In the genomic region with DNA sequence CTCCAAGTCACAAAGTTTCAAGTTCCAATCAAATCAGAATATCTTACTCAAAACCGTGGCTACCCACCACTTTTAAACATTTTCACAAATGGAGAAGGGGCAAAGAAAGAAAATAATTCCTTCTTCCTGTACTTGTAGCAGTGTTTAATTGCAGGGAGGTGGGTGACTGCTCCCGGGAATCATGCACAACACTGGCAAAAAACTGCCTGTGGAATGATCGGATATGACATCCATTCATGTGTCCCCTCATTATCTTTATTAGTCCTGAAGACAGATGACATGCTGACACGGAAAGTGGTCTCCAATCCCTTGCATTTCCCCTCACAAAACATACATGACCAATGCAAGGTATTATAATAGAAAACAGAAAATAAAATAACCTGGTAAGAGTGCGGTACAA, we compare ENCODE assay signal across 12 cellular contexts. TPM values are rescaled to one million over a fixed set of nuclear protein-coding genes. Genes with fewer than 3 reads are reported as not detected.
DNase-seq lines count a peak whose midpoint lies in the region; ATAC-seq and TF ChIP-seq lines count a peak whose summit lies in the region.
"Had no signal": no experiment of that assay in that cellular context is flagged by ENCODE, and none has a peak within 500 bp of the region (broad histone marks: within the 10 kb centered on the region; RNA-seq: fewer than 3 reads in every experiment).

No MANE protein-coding gene starts in this region.

- peak overlapping the region; percentile 75 for H3K9ac ChIP-seq in IMR-90 (ENCODE audit: low read depth, low read length)

- H3K36me3 ChIP-seq in IMR-90 (ENCODE audit: control insufficient read depth, insufficient read depth, low read length), result no peaks in the 10 kb centered on the region
- no peaks in the 10 kb centered on the region for H3K36me3 ChIP-seq in BE2C
- H3K36me3 ChIP-seq: upper lobe of left lung had no signal

- peaks cover 63% of the 10 kb centered on the region for H3K4me1 Mint-ChIP-seq in central memory CD8-positive, alpha-beta T cell
- H3K4me1 Mint-ChIP-seq in nephron, result peaks cover 67% of the 10 kb centered on the region

- POLR2A ChIA-PET in IMR-90 (lab: Charles Lee; ENCODE audit: unreplicated experiment), result no interaction called here

- peak overlapping the region; percentile 92 for H3K27ac ChIP-seq in IMR-90 (ENCODE audit: insufficient read depth, low read length)
- H3K27ac ChIP-seq: upper lobe of left lung had no signal

- H3K4me3 ChIP-seq in AG10803 (ENCODE audit: low read length) (peak overlapping the region; percentile 74), IMR-90 (ENCODE audit: insufficient read depth, low read depth, low read length) (peak overlapping the region; percentile 64), BE2C (ENCODE audit: low read depth, low read length) (no peak overlapping the region)

- CTCF ChIA-PET in IMR-90 (lab: Yijun Ruan, JAX), result no interaction called here

- H2BK120ac ChIP-seq in IMR-90 (ENCODE audit: low read depth, low read length), result peak overlapping the region; percentile 76

- H3K4me3 Mint-ChIP-seq in central memory CD8-positive, alpha-beta T cell, result peak overlapping the region; percentile 91
- H3K4me3 Mint-ChIP-seq in nephron, result peak overlapping the region; percentile 86 to 93 (median 90)
- H3K4me3 Mint-ChIP-seq: dendritic cell treated with granulocyte-macrophage colony-stimulating factor and Interleukin-4, amounts not matched to agents 40 ng/mL and 50 ng/mL, for 4 days had no signal

- H3K14ac ChIP-seq in IMR-90 (replicated peaks; ENCODE audit: low read depth, low read length), result peak overlapping the region; percentile 81

- no peaks in the 10 kb centered on the region for H3K9me3 ChIP-seq in IMR-90 (ENCODE audit: control insufficient read depth, insufficient read depth, low read length)
- H3K9me3 ChIP-seq in BE2C, result peaks cover 4% of the 10 kb centered on the region; the same call in 1 of the 2 replicates
- H3K9me3 ChIP-seq: upper lobe of left lung had no signal

- TF ChIP-seq CTCF in AG10803 (conservative IDR thresholded peaks at IDR 0.05; ENCODE audit: low read length) (no peak), IMR-90 (conservative IDR thresholded peaks at IDR 0.05; ENCODE audit: low read depth, low read length) (no peak), nephron (IDR thresholded peaks at IDR 0.05; ENCODE audit: unreplicated experiment in 3 of 3) (no peak), BE2C (IDR thresholded peaks at IDR 0.05; ENCODE audit: low read depth, low read length) (no peak)

- H3K36me3 Mint-ChIP-seq in central memory CD8-positive, alpha-beta T cell (ENCODE audit: insufficient read depth), result peaks cover 6% of the 10 kb centered on the region
- H3K36me3 Mint-ChIP-seq in nephron (ENCODE audit: low read depth), result peaks cover under 1% of the 10 kb centered on the region

- peaks cover 4% of the 10 kb centered on the region; the same call in 1 of the 2 replicates for H4K20me1 ChIP-seq in IMR-90 (ENCODE audit: insufficient read depth, low read length)

- H3K4me1 ChIP-seq in IMR-90 (ENCODE audit: control insufficient read depth, insufficient read depth, low read length) (peaks cover 25% of the 10 kb centered on the region), BE2C (no peaks in the 10 kb centered on the region; the same call in 1 of the 2 replicates)

- DNase-seq in AG10803 (ENCODE audit: low read depth) (no peak), IMR-90 (no peak), NCI-H187 treated with DMSO at 0.1 percent for 48 hours (lab: John Stamatoyannopoulos, UW) (no peak), BE2C (no peak)
- DNase-seq in central memory CD8-positive, alpha-beta T cell (ENCODE audit: low spot score in 2 of 2), result no peak
- DNase-seq: Karpas-422, upper lobe of left lung had no signal

- no peaks in the 10 kb centered on the region for H3K27me3 Mint-ChIP-seq in central memory CD8-positive, alpha-beta T cell
- H3K27me3 Mint-ChIP-seq in nephron (ENCODE audit: low read depth), result peaks cover 36% of the 10 kb centered on the region

- intact Hi-C loops in IMR-90 (cut with micrococcal nuclease), result loop anchor here (2.0 to 10.0 kb wide), 8 partner anchors 109 to 806 kb away; partner anchors contain the start of genes ADH5, EIF4E and METAP1

- H2AK9ac ChIP-seq in IMR-90 (replicated peaks; ENCODE audit: low read depth, low read length, poor library complexity), result peak overlapping the region; percentile 48

- no peaks in the 10 kb centered on the region for H3K9me3 Mint-ChIP-seq in central memory CD8-positive, alpha-beta T cell
- H3K9me3 Mint-ChIP-seq in nephron, result peaks cover 5% of the 10 kb centered on the region
- H3K9me3 Mint-ChIP-seq: dendritic cell treated with granulocyte-macrophage colony-stimulating factor and Interleukin-4, amounts not matched to agents 40 ng/mL and 50 ng/mL, for 4 days had no signal

- peak overlapping the region; percentile 20; the same call in 2 of the 3 replicates for H2BK15ac ChIP-seq in IMR-90 (ENCODE audit: low read depth, low read length)

- peak overlapping the region; percentile 41; the same call in 1 of the 2 replicates for H3K56ac ChIP-seq in IMR-90 (ENCODE audit: extremely low read depth, insufficient read depth, low read length)

- peak overlapping the region; percentile 79 for H3K23ac ChIP-seq in IMR-90 (ENCODE audit: low read depth, low read length)

- peak overlapping the region; percentile 96 for H2BK5ac ChIP-seq in IMR-90 (ENCODE audit: low read depth, low read length, poor library complexity, severe bottlenecking)

- in situ Hi-C loops in IMR-90 (cut with MboI; ENCODE audit: low sequenced_read_pairs), result loop anchor here (5.0 to 25.0 kb wide), 4 partner anchors 189 to 494 kb away; partner anchors contain the start of genes EIF4E and RAP1GDS1

- peak overlapping the region; percentile 51 to 70 for H4K8ac ChIP-seq in IMR-90 (ENCODE audit: low read depth in 2 of 2, low read length in 2 of 2)

- peak overlapping the region; percentile 65 for H3K27ac Mint-ChIP-seq in central memory CD8-positive, alpha-beta T cell (ENCODE audit: low read depth)
- peak overlapping the region in 2 of 3 experiments; percentile 49 to 51 for H3K27ac Mint-ChIP-seq in nephron
- H3K27ac Mint-ChIP-seq: dendritic cell treated with granulocyte-macrophage colony-stimulating factor and Interleukin-4, amounts not matched to agents 40 ng/mL and 50 ng/mL, for 4 days had no signal

- WGBS in IMR-90 (ENCODE audit: extremely low coverage in 2 of 2, insufficient read length in 1 of 2), 2 experiments, result no CpG with 5 or more reads among the region's 5 CpGs

- peak overlapping the region; percentile 38 for H3K18ac ChIP-seq in IMR-90 (ENCODE audit: low read depth, low read length)

- H2AFZ ChIP-seq in IMR-90 (replicated peaks; ENCODE audit: low read length, poor library complexity), result no peak overlapping the region

- peak overlapping the region; percentile 75; the same call in 1 of the 2 replicates for H2BK20ac ChIP-seq in IMR-90 (ENCODE audit: low read depth, low read length)

- no peak for ATAC-seq in IMR-90 (ENCODE audit: low read depth)
- ATAC-seq in central memory CD8-positive, alpha-beta T cell (replicated peaks; ENCODE audit: extremely low read depth, poor library complexity, severe bottlenecking), result no peak
- no peak for ATAC-seq in HG03280 (IDR thresholded peaks at IDR 0.05; ENCODE audit: unreplicated experiment)
- no peak for ATAC-seq in HG02885 (IDR thresholded peaks at IDR 0.05; ENCODE audit: poor library complexity, unreplicated experiment)
- ATAC-seq: left lobe of liver had no signal

- no peak for TF ChIP-seq RAD21 in IMR-90 (IDR thresholded peaks at IDR 0.05; ENCODE audit: low read length)

- H3K9me1 ChIP-seq in IMR-90 (ENCODE audit: insufficient read depth, low read length), result peaks cover 7% of the 10 kb centered on the region

- BruUV-seq in IMR-90 (replicated peaks; lab: Mats Ljungman, UMichigan), result no TSS peak

- H2AK5ac ChIP-seq in IMR-90 (ENCODE audit: low read depth, low read length), result peak overlapping the region; percentile 52; the same call in 1 of the 2 replicates

- H3K4me2 ChIP-seq in IMR-90 (ENCODE audit: low read depth, low read length), result peak overlapping the region; percentile 71

- H3K4ac ChIP-seq in IMR-90 (ENCODE audit: low read depth, low read length), result peak overlapping the region; percentile 77

- H3K27me3 ChIP-seq in IMR-90 (ENCODE audit: control insufficient read depth, insufficient read depth, low read length) (no peaks in the 10 kb centered on the region), BE2C (peaks cover 72% of the 10 kb centered on the region)
- H3K27me3 ChIP-seq: upper lobe of left lung had no signal

- TF ChIP-seq POLR2A in IMR-90 (IDR thresholded peaks at IDR 0.05; ENCODE audit: low read depth, low read length), result no peak

- peak overlapping the region; percentile 44 for H4K5ac ChIP-seq in IMR-90 (ENCODE audit: low read depth, low read length)

- dilution Hi-C loops in IMR-90 (cut with HindIII; ENCODE audit: low sequenced_read_pairs, unreplicated experiment), result no loop called here

- peak overlapping the region; percentile 18 for H4K91ac ChIP-seq in IMR-90 (ENCODE audit: insufficient read depth, low read depth, low read length)

- H3K79me1 ChIP-seq in IMR-90 (ENCODE audit: low read depth in 1 of 2, low read length in 2 of 2), result peaks cover 11 to 65% of the 10 kb centered on the region in 2 experiments; a peak in 3 of 4 replicates

TF ChIP-seq in IMR-90, 13 proteins besides CTCF, POLR2A, EP300 and RAD21 (continues in another document):
- TF ChIP-seq SMC3 (IDR thresholded peaks at IDR 0.05; ENCODE audit: low read depth, low read length) (no peak), CEBPB (IDR thresholded peaks at IDR 0.05; ENCODE audit: low read depth, low read length) (no peak), RCOR1 (IDR thresholded peaks at IDR 0.05; ENCODE audit: insufficient replicate concordance, low read length) (no peak), MXI1 (IDR thresholded peaks at IDR 0.05; ENCODE audit: borderline replicate concordance, low read depth, low read length) (no peak), ELK1 (IDR thresholded peaks at IDR 0.05; ENCODE audit: borderline replicate concordance, low read depth, low read length) (no peak), MAFK (IDR thresholded peaks at IDR 0.05; ENCODE audit: low read depth, low read length) (no peak)

RNA-seq across cellular contexts. Expression of gene TSPAN5, which starts 2.0 kb away (rescaled TPM):
- total RNA-seq in IMR-90 (2012; rRNA removed), result 79.6 and 88.3 TPM in 2 replicates
- polyA plus RNA-seq in IMR-90 (2012; rRNA removed), result 58.2 and 64.8 TPM in 2 replicates
- polyA plus RNA-seq in IMR-90 (2012; cell fraction: cytosol; rRNA removed), result 36.9 and 41.6 TPM in 2 replicates
- 21.8 and 70.0 TPM in 2 replicates for polyA plus RNA-seq in IMR-90 (2012; cell fraction: nucleus; rRNA removed; ENCODE audit: low replicate concordance)
- 12.2 TPM for polyA plus RNA-seq in BE2C (2012; ENCODE audit: insufficient read depth, insufficient read length, low read depth)
